21 cellular contexts compared by ENCODE assay signal in genomic region chr16:24111903-24112302, GRCh38.
DNase-seq lines count a peak whose midpoint lies in the region; ATAC-seq lines count a peak whose summit lies in the region.
"Had no signal": no experiment of that assay in that cellular context is flagged by ENCODE, and none has a peak within 500 bp of the region (broad histone marks: within the 10 kb centered on the region; RNA-seq: fewer than 3 reads in every experiment).

No MANE protein-coding gene starts in this region.

- no peaks in the 10 kb centered on the region for H3K4me1 Mint-ChIP-seq in activated CD4-positive, alpha-beta T cell treated with anti-CD3 and anti-CD28 coated beads, Interleukin-2, amount 10 ng/mL, durations not matched to agents 24 days and 14 days
- H3K4me1 Mint-ChIP-seq in activated CD4-positive, alpha-beta T cell treated with anti-CD3 and anti-CD28 coated beads for 36 hours = no peaks in the 10 kb centered on the region
- H3K4me1 Mint-ChIP-seq in IgD-negative memory B cell (peaks cover 0 to 4% (median 0%) of the 10 kb centered on the region in 3 donors), memory B cell (peaks cover 15% of the 10 kb centered on the region)
- H3K4me1 Mint-ChIP-seq in activated T-cell treated with anti-CD3 and anti-CD28 coated beads, Interleukin-2, amount 50 U/mL, for 24 hours (ENCODE audit: low read depth) = no peaks in the 10 kb centered on the region
- H3K4me1 Mint-ChIP-seq: CD14-positive monocyte had no signal

- H3K36me3 Mint-ChIP-seq in activated CD4-positive, alpha-beta T cell treated with anti-CD3 and anti-CD28 coated beads, Interleukin-2, amount 10 ng/mL, durations not matched to agents 24 days and 14 days (ENCODE audit: low read depth) = peaks cover 7% of the 10 kb centered on the region
- H3K36me3 Mint-ChIP-seq in activated CD4-positive, alpha-beta T cell treated with anti-CD3 and anti-CD28 coated beads for 36 hours (ENCODE audit: low read depth) = peaks cover 17% of the 10 kb centered on the region
- H3K36me3 Mint-ChIP-seq in IgD-negative memory B cell = peaks cover 26% of the 10 kb centered on the region
- peaks cover 37% of the 10 kb centered on the region for H3K36me3 Mint-ChIP-seq in memory B cell
- H3K36me3 Mint-ChIP-seq in activated T-cell treated with anti-CD3 and anti-CD28 coated beads, Interleukin-2, amount 50 U/mL, for 24 hours (ENCODE audit: low read depth) = peaks cover 56% of the 10 kb centered on the region

- intact Hi-C loops in activated CD4-positive, alpha-beta T cell treated with anti-CD3 and anti-CD28 coated beads, Interleukin-2, amount 10 ng/mL, durations not matched to agents 24 days and 14 days (cut with micrococcal nuclease) = no loop called here
- intact Hi-C loops in activated CD4-positive, alpha-beta T cell treated with anti-CD3 and anti-CD28 coated beads for 36 hours (cut with DNase I, micrococcal nuclease) = no loop called here

- POLR2A ChIA-PET in activated CD4-positive, alpha-beta T cell treated with anti-CD3 and anti-CD28 coated beads for 36 hours (lab: Charles Lee) = no interaction called here

- H3K27me3 Mint-ChIP-seq in activated CD4-positive, alpha-beta T cell treated with anti-CD3 and anti-CD28 coated beads, Interleukin-2, amount 10 ng/mL, durations not matched to agents 24 days and 14 days = no peaks in the 10 kb centered on the region
- no peaks in the 10 kb centered on the region for H3K27me3 Mint-ChIP-seq in activated CD4-positive, alpha-beta T cell treated with anti-CD3 and anti-CD28 coated beads for 36 hours
- H3K27me3 Mint-ChIP-seq in IgD-negative memory B cell (no peaks in the 10 kb centered on the region), memory B cell (no peaks in the 10 kb centered on the region)
- no peaks in the 10 kb centered on the region for H3K27me3 Mint-ChIP-seq in activated T-cell treated with anti-CD3 and anti-CD28 coated beads, Interleukin-2, amount 50 U/mL, for 24 hours
- H3K27me3 Mint-ChIP-seq: CD4-positive, alpha-beta T cell had no signal

- no peak for DNase-seq in activated CD4-positive, alpha-beta T cell treated with anti-CD3 and anti-CD28 coated beads, Interleukin-2, amount 10 ng/mL, durations not matched to agents 24 days and 14 days
- no peak for DNase-seq in activated CD4-positive, alpha-beta T cell treated with anti-CD3 and anti-CD28 coated beads for 36 hours
- DNase-seq in memory B cell (ENCODE audit: low spot score in 2 of 2) = no peak
- no peak for DNase-seq in activated CD8-positive, alpha-beta memory T cell treated with anti-CD3 and anti-CD28 coated beads for 24 hours
- no peak for DNase-seq in activated T-cell treated with anti-CD3 and anti-CD28 coated beads, Interleukin-2, amount 50 U/mL, for 24 hours
- DNase-seq in putamen (ENCODE audit: low spot score) = no peak
- DNase-seq: ACHN; AML-193; BE2C; CD4-positive, alpha-beta T cell; CD8-positive, alpha-beta memory T cell; DMS 273 treated with DMSO at 0.1 percent for 48 hours; DMS79; EL; GDM1; GM23248; H7; HCEC 1CT had no signal

- ATAC-seq in activated CD4-positive, alpha-beta T cell treated with anti-CD3 and anti-CD28 coated beads for 36 hours = no peak
- ATAC-seq in memory B cell (ENCODE audit: low read depth) = no peak
- ATAC-seq: GM12878 had no signal

- CTCF ChIA-PET in activated CD4-positive, alpha-beta T cell treated with anti-CD3 and anti-CD28 coated beads for 36 hours (lab: Charles Lee) = interaction anchor here (0.6 kb wide), 2 partner anchors 12 to 172 kb away, joined by 3 read pairs; no protein-coding TSS in a partner anchor

- no peaks in the 10 kb centered on the region for H3K9me3 Mint-ChIP-seq in activated CD4-positive, alpha-beta T cell treated with anti-CD3 and anti-CD28 coated beads, Interleukin-2, amount 10 ng/mL, durations not matched to agents 24 days and 14 days
- no peaks in the 10 kb centered on the region for H3K9me3 Mint-ChIP-seq in activated CD4-positive, alpha-beta T cell treated with anti-CD3 and anti-CD28 coated beads for 36 hours (ENCODE audit: low read depth)
- no peaks in the 10 kb centered on the region for H3K9me3 Mint-ChIP-seq in IgD-negative memory B cell
- peaks cover 7% of the 10 kb centered on the region for H3K9me3 Mint-ChIP-seq in memory B cell
- no peaks in the 10 kb centered on the region for H3K9me3 Mint-ChIP-seq in activated T-cell treated with anti-CD3 and anti-CD28 coated beads, Interleukin-2, amount 50 U/mL, for 24 hours
- H3K9me3 Mint-ChIP-seq: CD4-positive, alpha-beta T cell; CD8-positive, alpha-beta memory T cell had no signal

- no peak overlapping the region for H3K4me3 Mint-ChIP-seq in activated CD4-positive, alpha-beta T cell treated with anti-CD3 and anti-CD28 coated beads, Interleukin-2, amount 10 ng/mL, durations not matched to agents 24 days and 14 days
- no peak overlapping the region for H3K4me3 Mint-ChIP-seq in activated CD4-positive, alpha-beta T cell treated with anti-CD3 and anti-CD28 coated beads for 36 hours
- H3K4me3 Mint-ChIP-seq in IgD-negative memory B cell = no peak overlapping the region
- H3K4me3 Mint-ChIP-seq in memory B cell = no peak overlapping the region
- no peak overlapping the region for H3K4me3 Mint-ChIP-seq in activated T-cell treated with anti-CD3 and anti-CD28 coated beads, Interleukin-2, amount 50 U/mL, for 24 hours
- H3K4me3 Mint-ChIP-seq: CD14-positive monocyte; CD4-positive, alpha-beta T cell; CD8-positive, alpha-beta memory T cell had no signal

- peak overlapping the region; percentile 13 for H3K27ac Mint-ChIP-seq in activated CD4-positive, alpha-beta T cell treated with anti-CD3 and anti-CD28 coated beads, Interleukin-2, amount 10 ng/mL, durations not matched to agents 24 days and 14 days
- H3K27ac Mint-ChIP-seq in activated CD4-positive, alpha-beta T cell treated with anti-CD3 and anti-CD28 coated beads for 36 hours = no peak overlapping the region
- H3K27ac Mint-ChIP-seq in IgD-negative memory B cell = peak overlapping the region; percentile 3 to 63 (median 14)
- peak overlapping the region; percentile 47 for H3K27ac Mint-ChIP-seq in memory B cell
- no peak overlapping the region for H3K27ac Mint-ChIP-seq in activated T-cell treated with anti-CD3 and anti-CD28 coated beads, Interleukin-2, amount 50 U/mL, for 24 hours
- H3K27ac Mint-ChIP-seq: CD4-positive, alpha-beta T cell had no signal

Comparison
In these comparisons a context has a peak if more than half of its experiments do, and no peak if none do; other contexts are left out.
1. H3K27ac Mint-ChIP-seq: peak in activated CD4-positive, alpha-beta T cell treated with anti-CD3 and anti-CD28 coated beads, Interleukin-2, amount 10 ng/mL, durations not matched to agents 24 days and 14 days (single experiment), IgD-negative memory B cell (3 of 3) and memory B cell (single experiment); none in activated CD4-positive, alpha-beta T cell treated with anti-CD3 and anti-CD28 coated beads for 36 hours (single experiment) and activated T-cell treated with anti-CD3 and anti-CD28 coated beads, Interleukin-2, amount 50 U/mL, for 24 hours (single experiment).